In genomic region chr3:113514265-113514769, GRCh38 we compare ENCODE assay signal across 8 cellular contexts. TPM values are rescaled to one million over a fixed set of nuclear protein-coding genes. Genes with fewer than 3 reads are reported as not detected.
A peak's percentile ranks its signal among the peaks of the same experiment; 100 is the strongest.
DNase-seq lines count a peak whose midpoint lies in the region; ATAC-seq and TF ChIP-seq lines count a peak whose summit lies in the region.

No MANE protein-coding gene starts in this region.

- TF ChIP-seq RAD21 in IMR-90 (IDR thresholded peaks at IDR 0.05; ENCODE audit: low read length): no peak

- peak overlapping the region; percentile 66 for H2AK9ac ChIP-seq in IMR-90 (replicated peaks; ENCODE audit: low read depth, low read length, poor library complexity)

- intact Hi-C loops in IMR-90 (cut with micrococcal nuclease): no loop called here

- peak overlapping the region; percentile 6; the same call in 1 of the 2 replicates for H4K5ac ChIP-seq in IMR-90 (ENCODE audit: low read depth, low read length)

- H3K4me2 ChIP-seq in IMR-90 (ENCODE audit: low read depth, low read length): peak overlapping the region; percentile 92

- ATAC-seq in GM18498 (IDR thresholded peaks at IDR 0.05; ENCODE audit: unreplicated experiment): peak; percentile 1
- peak; percentile 19 for ATAC-seq in IMR-90 (ENCODE audit: low read depth)
- no peak for ATAC-seq in GM18505 (IDR thresholded peaks at IDR 0.05; ENCODE audit: unreplicated experiment)

- H4K91ac ChIP-seq in IMR-90 (ENCODE audit: insufficient read depth, low read depth, low read length): no peak overlapping the region; the same call in 1 of the 2 replicates

- H2AFZ ChIP-seq in IMR-90 (replicated peaks; ENCODE audit: low read length, poor library complexity): peak overlapping the region; percentile 99

- no peak for TF ChIP-seq CTCF in IMR-90 (conservative IDR thresholded peaks at IDR 0.05; ENCODE audit: low read depth, low read length)
- TF ChIP-seq CTCF in nephron progenitor cell (IDR thresholded peaks at IDR 0.05): no peak

- peaks cover 8 to 18% of the 10 kb centered on the region in 2 experiments; a peak in 3 of 4 replicates for H3K79me1 ChIP-seq in IMR-90 (ENCODE audit: low read depth in 1 of 2, low read length in 2 of 2)

- dilution Hi-C loops in IMR-90 (cut with HindIII; ENCODE audit: low sequenced_read_pairs, unreplicated experiment): no loop called here

- H3K9ac ChIP-seq in IMR-90 (ENCODE audit: low read depth, low read length): peak overlapping the region; percentile 57

- peak overlapping the region; percentile 65 to 85 for H4K8ac ChIP-seq in IMR-90 (ENCODE audit: low read depth in 2 of 2, low read length in 2 of 2)

- H4K20me1 ChIP-seq in IMR-90 (ENCODE audit: insufficient read depth, low read length): no peaks in the 10 kb centered on the region

- peak overlapping the region; percentile 57 for H2BK5ac ChIP-seq in IMR-90 (ENCODE audit: low read depth, low read length, poor library complexity, severe bottlenecking)

- in situ Hi-C loops in IMR-90 (cut with MboI; ENCODE audit: low sequenced_read_pairs): no loop called here

- no peak overlapping the region for H2BK20ac ChIP-seq in IMR-90 (ENCODE audit: low read depth, low read length)

- peak overlapping the region; percentile 71 for H3K23ac ChIP-seq in IMR-90 (ENCODE audit: low read depth, low read length)

- H3K9me3 ChIP-seq in IMR-90 (ENCODE audit: control insufficient read depth, insufficient read depth, low read length) (no peaks in the 10 kb centered on the region), ectodermal cell (ENCODE audit: control insufficient read depth, low read length) (no peaks in the 10 kb centered on the region)

- CTCF ChIA-PET in IMR-90 (lab: Yijun Ruan, JAX): interaction anchor here (0.6 to 1.2 kb wide), 5 partner anchors 9 to 1975 kb away, joined by 3 to 5 read pairs (median 3); no protein-coding TSS in a partner anchor
- CTCF ChIA-PET in activated CD4-positive, alpha-beta memory T cell treated with anti-CD3 and anti-CD28 coated beads, Interleukin-2, amount 10 ng/mL, durations not matched to agents 7 days and 5 days (lab: Charles Lee): interaction anchor here (1.0 to 4.6 kb wide), 13 partner anchors 16 to 912 kb away, joined by 3 to 45 read pairs (median 6); partner anchors contain the start of gene NAA50

- H2AK5ac ChIP-seq in IMR-90 (ENCODE audit: low read depth, low read length): no peak overlapping the region

- H3K4me3 ChIP-seq in IMR-90 (ENCODE audit: insufficient read depth, low read depth, low read length) (peak overlapping the region; percentile 82), ectodermal cell (ENCODE audit: insufficient read depth, low read depth, low read length) (peak overlapping the region; percentile 74)

- H3K4me1 ChIP-seq in IMR-90 (ENCODE audit: control insufficient read depth, insufficient read depth, low read length) (no peaks in the 10 kb centered on the region), ectodermal cell (ENCODE audit: control insufficient read depth, insufficient read depth, low read length) (peaks cover 8% of the 10 kb centered on the region)

- peak overlapping the region; percentile 68 for H3K4ac ChIP-seq in IMR-90 (ENCODE audit: low read depth, low read length)

- POLR2A ChIA-PET in IMR-90 (lab: Charles Lee; ENCODE audit: unreplicated experiment): interaction anchor here (0.6 to 0.9 kb wide), 2 partner anchors 16 to 269 kb away, joined by 3 to 4 read pairs; no protein-coding TSS in a partner anchor
- POLR2A ChIA-PET in activated CD4-positive, alpha-beta memory T cell treated with anti-CD3 and anti-CD28 coated beads, Interleukin-2, amount 10 ng/mL, durations not matched to agents 7 days and 5 days (lab: Charles Lee): interaction anchor here (0.7 to 4.6 kb wide), 19 partner anchors 8 to 496 kb away, joined by 3 to 62 read pairs (median 4); partner anchors contain the start of genes ATP6V1A, NAA50 and USF3

- peaks cover 24% of the 10 kb centered on the region for H3K9me3 Mint-ChIP-seq in nephron progenitor cell
- H3K9me3 Mint-ChIP-seq in activated CD4-positive, alpha-beta memory T cell treated with anti-CD3 and anti-CD28 coated beads, Interleukin-2, amount 10 ng/mL, durations not matched to agents 7 days and 5 days: no peaks in the 10 kb centered on the region

- peak overlapping the region; percentile 72 for H3K27ac ChIP-seq in IMR-90 (ENCODE audit: insufficient read depth, low read length)
- peak overlapping the region; percentile 75 for H3K27ac ChIP-seq in ectodermal cell (ENCODE audit: insufficient read depth, low read depth, low read length, poor library complexity, severe bottlenecking)

- peaks cover 26% of the 10 kb centered on the region for H3K36me3 Mint-ChIP-seq in nephron progenitor cell (ENCODE audit: low read depth)
- peaks cover 7% of the 10 kb centered on the region for H3K36me3 Mint-ChIP-seq in activated CD4-positive, alpha-beta memory T cell treated with anti-CD3 and anti-CD28 coated beads, Interleukin-2, amount 10 ng/mL, durations not matched to agents 7 days and 5 days (ENCODE audit: low read depth)

- H3K36me3 ChIP-seq in IMR-90 (ENCODE audit: control insufficient read depth, insufficient read depth, low read length) (no peaks in the 10 kb centered on the region), ectodermal cell (ENCODE audit: control insufficient read depth, insufficient read depth, low read length) (no peaks in the 10 kb centered on the region)

- TF ChIP-seq POLR2A in IMR-90 (IDR thresholded peaks at IDR 0.05; ENCODE audit: low read depth, low read length): no peak; the same call in 1 of the 2 replicates
- no peak for TF ChIP-seq POLR2A in GM18505 (IDR thresholded peaks at IDR 0.05; ENCODE audit: borderline replicate concordance, extremely low read depth, insufficient read depth, insufficient read length)

- peaks cover 32% of the 10 kb centered on the region for H3K27me3 Mint-ChIP-seq in nephron progenitor cell (ENCODE audit: low read depth, poor library complexity)
- peaks cover 23% of the 10 kb centered on the region for H3K27me3 Mint-ChIP-seq in activated CD4-positive, alpha-beta memory T cell treated with anti-CD3 and anti-CD28 coated beads, Interleukin-2, amount 10 ng/mL, durations not matched to agents 7 days and 5 days

- H3K4me3 Mint-ChIP-seq in nephron progenitor cell: no peak overlapping the region
- H3K4me3 Mint-ChIP-seq in activated CD4-positive, alpha-beta memory T cell treated with anti-CD3 and anti-CD28 coated beads, Interleukin-2, amount 10 ng/mL, durations not matched to agents 7 days and 5 days: no peak overlapping the region

- H2BK120ac ChIP-seq in IMR-90 (ENCODE audit: low read depth, low read length): peak overlapping the region; percentile 17

- WGBS in IMR-90 (ENCODE audit: extremely low coverage in 2 of 2, insufficient read length in 1 of 2), 2 experiments: 0% methylated on average over 6 of the region's 9 CpGs; no CpG with 5 or more reads in 1 of the 2 experiments
- WGBS in ectodermal cell, 2 experiments: 1 to 2% methylated on average over 9 of the region's 9 CpGs

- H3K4me1 Mint-ChIP-seq in nephron progenitor cell: no peaks in the 10 kb centered on the region
- H3K4me1 Mint-ChIP-seq in activated CD4-positive, alpha-beta memory T cell treated with anti-CD3 and anti-CD28 coated beads, Interleukin-2, amount 10 ng/mL, durations not matched to agents 7 days and 5 days: peaks cover 9% of the 10 kb centered on the region

- no TSS peak for BruUV-seq in IMR-90 (replicated peaks; lab: Mats Ljungman, UMichigan)

- H3K9me1 ChIP-seq in IMR-90 (ENCODE audit: insufficient read depth, low read length): no peaks in the 10 kb centered on the region

- H3K18ac ChIP-seq in IMR-90 (ENCODE audit: low read depth, low read length): peak overlapping the region; percentile 3; the same call in 1 of the 2 replicates

- no peaks in the 10 kb centered on the region; the same call in 1 of the 2 replicates for H3K27me3 ChIP-seq in IMR-90 (ENCODE audit: control insufficient read depth, insufficient read depth, low read length)
- H3K27me3 ChIP-seq in ectodermal cell (ENCODE audit: control insufficient read depth, insufficient read depth, low read length, poor library complexity, severe bottlenecking): peaks cover 30% of the 10 kb centered on the region

- DNase-seq in IMR-90 (peak; percentile 12), nephron progenitor cell (peak; percentile 4), NCI-H226 (no peak)
- DNase-seq in activated CD4-positive, alpha-beta memory T cell treated with anti-CD3 and anti-CD28 coated beads, Interleukin-2, amount 10 ng/mL, durations not matched to agents 7 days and 5 days: no peak
- no peak for DNase-seq in activated CD8-positive, alpha-beta memory T cell treated with anti-CD3 and anti-CD28 coated beads for 24 hours

- peak overlapping the region; percentile 87 for H3K14ac ChIP-seq in IMR-90 (replicated peaks; ENCODE audit: low read depth, low read length)

- peak overlapping the region; percentile 70 for H3K56ac ChIP-seq in IMR-90 (ENCODE audit: extremely low read depth, insufficient read depth, low read length)

- no peak overlapping the region for H2BK15ac ChIP-seq in IMR-90 (ENCODE audit: low read depth, low read length)

- no peak overlapping the region for H3K27ac Mint-ChIP-seq in nephron progenitor cell
- H3K27ac Mint-ChIP-seq in activated CD4-positive, alpha-beta memory T cell treated with anti-CD3 and anti-CD28 coated beads, Interleukin-2, amount 10 ng/mL, durations not matched to agents 7 days and 5 days: no peak overlapping the region

TF ChIP-seq in IMR-90, 13 proteins besides CTCF, POLR2A, EP300 and RAD21:
- TF ChIP-seq MXI1 (IDR thresholded peaks at IDR 0.05; ENCODE audit: borderline replicate concordance, low read depth, low read length) (no peak), RFX5 (IDR thresholded peaks at IDR 0.05; ENCODE audit: low read depth, low read length) (no peak)
TF ChIP-seq in IMR-90: peak in this region for 0.

RNA-seq across cellular contexts. Expression of gene SPICE1, which starts 0.6 kb away (rescaled TPM):
- total RNA-seq in IMR-90 (2012; rRNA removed): 10.8 TPM in 2 replicates
- polyA plus RNA-seq in IMR-90 (2012; rRNA removed): 2.7 and 3.5 TPM in 2 replicates
- polyA plus RNA-seq in IMR-90 (2012; cell fraction: cytosol; rRNA removed): 0.51 and 0.70 TPM in 2 replicates
- polyA plus RNA-seq in IMR-90 (2012; cell fraction: nucleus; rRNA removed; ENCODE audit: low replicate concordance): 0.91 and 9.4 TPM in 2 replicates
- 23.9 TPM for polyA plus RNA-seq in ectodermal cell (2013, experiment 1 of 4)
- polyA plus RNA-seq in ectodermal cell (2013, experiment 2 of 4): 24.5 TPM
- polyA plus RNA-seq in ectodermal cell (2013, experiment 3 of 4): 19.1 TPM
- polyA plus RNA-seq in ectodermal cell (2013, experiment 4 of 4): 16.5 TPM
- 10 to 100 TPM; 15.7 to 20.7 TPM for total RNA-seq in activated CD4-positive, alpha-beta memory T cell treated with anti-CD3 and anti-CD28 coated beads, Interleukin-2, amount 10 ng/mL, durations not matched to agents 7 days and 5 days

RNA-seq across cellular contexts. Expression of gene SIDT1, which starts 18.0 kb away (rescaled TPM):
- not detected in 2 replicates for total RNA-seq in IMR-90 (2012; rRNA removed)
- not detected in 2 replicates for polyA plus RNA-seq in IMR-90 (2012; rRNA removed)
- not detected in 2 replicates for polyA plus RNA-seq in IMR-90 (2012; cell fraction: cytosol; rRNA removed)
- not detected in 2 replicates for polyA plus RNA-seq in IMR-90 (2012; cell fraction: nucleus; rRNA removed; ENCODE audit: low replicate concordance)
- not detected for polyA plus RNA-seq in ectodermal cell (2013, experiment 1 of 4)
- 0.04 TPM for polyA plus RNA-seq in ectodermal cell (2013, experiment 2 of 4)
- 0.32 TPM for polyA plus RNA-seq in ectodermal cell (2013, experiment 3 of 4)
- 0.04 TPM for polyA plus RNA-seq in ectodermal cell (2013, experiment 4 of 4)
- total RNA-seq in activated CD4-positive, alpha-beta memory T cell treated with anti-CD3 and anti-CD28 coated beads, Interleukin-2, amount 10 ng/mL, durations not matched to agents 7 days and 5 days: 10 to 100 TPM; 23.9 to 25.5 TPM

Comparison
In these comparisons a context has a peak if more than half of its experiments do, and no peak if none do; other contexts are left out.
1. DNase-seq: peak in IMR-90 (single experiment) and nephron progenitor cell (single experiment); none in activated CD4-positive, alpha-beta memory T cell treated with anti-CD3 and anti-CD28 coated beads, Interleukin-2, amount 10 ng/mL, durations not matched to agents 7 days and 5 days (single experiment), activated CD8-positive, alpha-beta memory T cell treated with anti-CD3 and anti-CD28 coated beads for 24 hours (single experiment) and NCI-H226 (single experiment).
2. RNA of gene SIDT1, which starts 18.0 kb away (total RNA-seq): 23.9 to 25.5 TPM in activated CD4-positive, alpha-beta memory T cell treated with anti-CD3 and anti-CD28 coated beads, Interleukin-2, amount 10 ng/mL, durations not matched to agents 7 days and 5 days; not detected in IMR-90; every median in the first group is over 10 times any median in the second.